Comparison of ENCODE assay signal across 13 cellular contexts in the genomic region with DNA sequence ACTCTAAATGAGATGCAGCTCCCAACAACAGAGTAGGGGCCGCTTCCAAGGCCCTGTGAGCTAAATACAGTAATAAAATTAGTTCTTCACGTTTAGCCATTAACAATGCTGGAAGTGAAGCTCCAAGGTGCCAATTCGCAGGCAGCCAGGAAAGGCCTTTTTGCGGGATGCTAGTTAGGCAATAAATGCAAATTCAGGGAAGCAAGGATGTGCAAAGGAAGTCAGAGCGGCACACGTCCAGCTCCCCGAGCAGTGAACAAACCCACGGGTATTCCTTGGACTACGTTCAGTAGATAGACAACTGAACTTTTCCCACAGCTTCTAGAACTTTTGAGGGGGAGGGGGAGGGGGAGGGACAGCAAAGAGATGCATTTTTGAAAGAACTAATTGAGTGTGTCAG. TPM values are rescaled to one million over a fixed set of nuclear protein-coding genes. Genes with fewer than 3 reads are reported as not detected.
DNase-seq lines count a peak whose midpoint lies in the region; ATAC-seq, FAIRE-seq and TF ChIP-seq lines count a peak whose summit lies in the region.
"Had no signal": no experiment of that assay in that cellular context is flagged by ENCODE, and none has a peak within 500 bp of the region (broad histone marks: within the 10 kb centered on the region; RNA-seq: fewer than 3 reads in every experiment).

No MANE protein-coding gene starts in this region.

- H3K9me3 ChIP-seq in HUES6 (ENCODE audit: control insufficient read depth, insufficient read depth, low read depth, low read length) (no peaks in the 10 kb centered on the region), GM12878 (replicated peaks; ENCODE audit: control insufficient read depth, insufficient read depth, low read length) (no peaks in the 10 kb centered on the region), kidney (ENCODE audit: control insufficient read depth in 1 of 2, low read length in 2 of 2) (no peaks in the 10 kb centered on the region), stomach smooth muscle (ENCODE audit: control insufficient read depth in 2 of 2, low read length in 2 of 2) (no peaks in the 10 kb centered on the region)

- no peak overlapping the region for H3K9ac ChIP-seq in HUES6 (ENCODE audit: low read length)
- no peak overlapping the region for H3K9ac ChIP-seq in GM12878 (ENCODE audit: control insufficient read depth, insufficient read depth, low read length)
- H3K9ac ChIP-seq in kidney (ENCODE audit: low read length in 2 of 2) = no peak overlapping the region
- H3K9ac ChIP-seq in stomach smooth muscle (ENCODE audit: low read length in 2 of 2) = no peak overlapping the region

- no peak for TF ChIP-seq POLR2A in GM12878 (IDR thresholded peaks at IDR 0.05; ENCODE audit: low read depth, low read length)

- no peak for ATAC-seq in GM12878
- ATAC-seq: stimulated activated naive B cell treated with anti-CD40 and anti-IgM and Interleukin-4, amounts not matched to agents 10 μg/mL and 1 μg/mL and 100 μg/mL, for 72 hours had no signal

- DNase-seq in GM12878 (ENCODE audit: low read depth, low spot score) = no peak
- DNase-seq in kidney = no peak
- no peak for DNase-seq in activated CD4-positive, alpha-beta T cell treated with anti-CD3 and anti-CD28 coated beads, Interleukin-2, amount 50 U/mL, for 4 hours
- DNase-seq in HK-2 (ENCODE audit: unreplicated experiment) = no peak
- DNase-seq in NCI-H2029 treated with DMSO at 0.1 percent for 48 hours (lab: John Stamatoyannopoulos, UW) = no peak
- DNase-seq: activated CD4-positive, alpha-beta memory T cell treated with anti-CD3 and anti-CD28 coated beads, Interleukin-2, amount 10 ng/mL, durations not matched to agents 7 days and 5 days; activated naive CD4-positive, alpha-beta T cell treated with anti-CD3 and anti-CD28 coated beads, Interleukin-2, amount 50 U/mL, for 16 hours; NCI-H1105; stimulated activated CD4-positive, alpha-beta T cell treated with anti-CD3 and anti-CD28 coated beads, Interleukin-15, amount 100 ng/mL, for 24 hours; stimulated activated naive B cell treated with anti-CD40 and anti-IgM and Interleukin-4, amounts not matched to agents 10 μg/mL and 1 μg/mL and 100 μg/mL, for 72 hours had no signal

- TF ChIP-seq EP300 in GM12878 (IDR thresholded peaks at IDR 0.05; ENCODE audit: borderline replicate concordance in 1 of 2, control insufficient read depth in 1 of 2, low read depth in 2 of 2, low read length in 2 of 2) = no peak

- no peaks in the 10 kb centered on the region for H4K20me1 ChIP-seq in GM12878 (ENCODE audit: control insufficient read depth, insufficient read depth)

- SMC1A ChIA-PET in GM12878 (lab: Charles Lee; ENCODE audit: uncharacterized antibody, unreplicated experiment) = interaction anchor here (0.7 to 2.2 kb wide), 7 partner anchors 9 to 90 kb away, joined by 3 to 10 read pairs (median 4); no protein-coding TSS in a partner anchor

- WGBS in GM12878 (ENCODE audit: insufficient coverage, insufficient replicate concordance, low lambda C conversion rate, missing lambda C conversion rate) = 85% methylated on average over 9 of the region's 9 CpGs

- intact Hi-C loops in GM12878 (cut with micrococcal nuclease; ENCODE audit: unreplicated experiment) = loop anchor here (10.0 kb wide), 1 partner anchor 1283 kb away; the partner anchor contains the start of gene PTGR3
- intact Hi-C loops in kidney (cut with DNase I) = no loop called here

- H2AFZ ChIP-seq in GM12878 (ENCODE audit: control insufficient read depth, low read depth, low read length) = no peak overlapping the region

- no peak overlapping the region for H3K27ac ChIP-seq in HUES6 (ENCODE audit: low read depth, low read length)
- peak overlapping the region; percentile 15; the same call in 1 of the 2 replicates for H3K27ac ChIP-seq in GM12878 (ENCODE audit: control insufficient read depth, insufficient read depth)
- peak overlapping the region in 1 of 2 donors; percentile 45 for H3K27ac ChIP-seq in kidney (ENCODE audit: low read depth in 2 of 2, low read length in 2 of 2)
- peak overlapping the region; percentile 31 for H3K27ac ChIP-seq in stomach smooth muscle (ENCODE audit: low read length)
- H3K27ac ChIP-seq: coronary artery had no signal

- H3K79me2 ChIP-seq in GM12878 (ENCODE audit: control insufficient read depth, insufficient read depth, low read length) = peaks cover 89% of the 10 kb centered on the region

- BruUV-seq in GM12878 (replicated peaks; lab: Mats Ljungman, UMichigan) = no TSS peak

- peaks cover 59% of the 10 kb centered on the region for H3K4me1 ChIP-seq in HUES6 (ENCODE audit: control insufficient read depth, insufficient read depth, low read length)
- peaks cover 30% of the 10 kb centered on the region for H3K4me1 ChIP-seq in GM12878 (ENCODE audit: control insufficient read depth, insufficient read depth, low read length)
- peaks cover 10 to 25% of the 10 kb centered on the region in 2 donors for H3K4me1 ChIP-seq in kidney (ENCODE audit: control insufficient read depth in 1 of 2, insufficient read depth in 1 of 2, low read depth in 1 of 2, low read length in 2 of 2)
- H3K4me1 ChIP-seq in stomach smooth muscle (ENCODE audit: control insufficient read depth, insufficient read depth, low read length) = peaks cover 19% of the 10 kb centered on the region

- H3K4me2 ChIP-seq in GM12878 (ENCODE audit: control insufficient read depth, insufficient read depth) = peak overlapping the region; percentile 74

- H3K27me3 ChIP-seq in HUES6 (ENCODE audit: control insufficient read depth, insufficient read depth, low read length) (peaks cover 15% of the 10 kb centered on the region; the same call in 1 of the 2 replicates), GM12878 (replicated peaks in 1 of 2; ENCODE audit: control insufficient read depth in 2 of 2, insufficient read depth in 2 of 2, low read length in 1 of 2) (no peaks in the 10 kb centered on the region), stomach smooth muscle (ENCODE audit: control insufficient read depth in 1 of 2, insufficient read depth in 2 of 2, low read length in 2 of 2) (no peaks in the 10 kb centered on the region)

- RAD21 ChIA-PET in GM12878 (lab: Charles Lee; ENCODE audit: unreplicated experiment) = interaction anchor here (0.6 to 1.4 kb wide), 5 partner anchors 9 to 37 kb away, joined by 3 to 6 read pairs (median 4); no protein-coding TSS in a partner anchor

- TF ChIP-seq CTCF in GM12878 (IDR thresholded peaks at IDR 0.05 in 2 of 3, conservative IDR thresholded peaks at IDR 0.05 in 1 of 3; ENCODE audit: control insufficient read depth in 2 of 3, extremely low read depth in 1 of 3, insufficient read depth in 1 of 3, low read depth in 3 of 3, low read length in 3 of 3) (no peak), kidney (IDR thresholded peaks at IDR 0.05; ENCODE audit: borderline replicate concordance, extremely low read depth, insufficient read depth) (no peak)

- CTCF ChIA-PET in GM12878 (lab: Yijun Ruan, JAX) = interaction anchor here (1.0 to 2.1 kb wide), 3 partner anchors 10 to 88 kb away, joined by 3 to 10 read pairs (median 3); no protein-coding TSS in a partner anchor

- H3K4me3 ChIP-seq in HUES6 (ENCODE audit: low read depth, low read length) (peak overlapping the region; percentile 41), GM12878 (no peak overlapping the region), kidney (ENCODE audit: low read length in 2 of 2) (peak overlapping the region; percentile 3 to 19), stomach smooth muscle (ENCODE audit: low read length in 2 of 2) (peak overlapping the region; percentile 9 to 52)
- H3K4me3 ChIP-seq: coronary artery had no signal

- POLR2A ChIA-PET in GM12878 (lab: Charles Lee) = interaction anchor here (0.8 to 2.1 kb wide), 4 partner anchors 9 to 477 kb away, joined by 3 to 7 read pairs (median 3); no protein-coding TSS in a partner anchor

- H3K36me3 ChIP-seq in HUES6 (ENCODE audit: control insufficient read depth, insufficient read depth, low read length) (no peaks in the 10 kb centered on the region), GM12878 (ENCODE audit: control insufficient read depth in 2 of 2, insufficient read depth in 2 of 2, low read length in 1 of 2) (peaks cover 0 to 4% of the 10 kb centered on the region in 2 experiments; a peak in 2 of 4 replicates), kidney (ENCODE audit: control insufficient read depth in 1 of 2, insufficient read depth in 2 of 2, low read length in 2 of 2) (no peaks in the 10 kb centered on the region), stomach smooth muscle (ENCODE audit: control insufficient read depth in 2 of 2, insufficient read depth in 2 of 2, low read length in 2 of 2) (no peaks in the 10 kb centered on the region)

- in situ Hi-C loops in GM12878 (cut with MboI) = no loop called here

- TF ChIP-seq RAD21 in GM12878 (IDR thresholded peaks at IDR 0.05; ENCODE audit: insufficient read depth, low read depth, low read length) = no peak

- no peak for FAIRE-seq in GM12878 (lab: Jason Lieb, UNC)
- FAIRE-seq in kidney (lab: Jason Lieb, UNC) = no peak

TF ChIP-seq in GM12878, 131 proteins besides CTCF, POLR2A, EP300 and RAD21 (continues in another document):
- TF ChIP-seq STAT1 (conservative IDR thresholded peaks at IDR 0.05) (no peak), ZZZ3 (IDR thresholded peaks at IDR 0.05; ENCODE audit: control insufficient read depth, insufficient read length, low read depth) (no peak), MTA2 (IDR thresholded peaks at IDR 0.05; ENCODE audit: low read depth) (no peak), SMC3 (IDR thresholded peaks at IDR 0.05; ENCODE audit: borderline replicate concordance, low read length) (no peak), ZNF622 (IDR thresholded peaks at IDR 0.05) (no peak)

RNA-seq across cellular contexts. Expression of gene ZNF516, which starts 6.9 kb away (rescaled TPM):
- total RNA-seq in GM12878 (2013; cell fraction: nucleolus; rRNA removed) = 64.3 and 64.4 TPM in 2 replicates
- total RNA-seq in GM12878 (2014; rRNA removed) = 9.5 and 12.1 TPM in 2 replicates
- 6.8 and 6.9 TPM in 2 replicates for total RNA-seq in GM12878 (2014; rRNA removed; fragmentation: Illumina TruSeq; extraction: Trizol)
- total RNA-seq in GM12878 (2021) = 23.8 and 32.0 TPM in 2 replicates
- 7.3 TPM for polyA plus RNA-seq in GM12878 (2011; ENCODE audit: low read depth)
- polyA plus RNA-seq in GM12878 (2011; rRNA removed) = 8.7 and 9.0 TPM in 2 replicates
- 5.5 and 6.0 TPM in 2 replicates for polyA plus RNA-seq in GM12878 (2011; cell fraction: cytosol; rRNA removed)
- 21.3 and 23.9 TPM in 2 replicates for polyA plus RNA-seq in GM12878 (2011; cell fraction: nucleus; rRNA removed)
- polyA plus RNA-seq in GM12878 (2012) = 11.5 and 14.1 TPM in 2 replicates
- 3.9 and 4.7 TPM in 2 replicates for polyA plus RNA-seq in GM12878 (2014; fragmentation: Illumina TruSeq; extraction: Trizol)
- polyA plus RNA-seq in GM12878 (2014; fragmentation: Nextera tagmentation; extraction: Ambion mirVana) = 1 to 10 TPM; 2.0 to 4.2 TPM
- 9.8 and 10.4 TPM in 2 replicates for polyA plus RNA-seq in GM12878 (2014; rRNA removed)
- 1 to 10 TPM; 8.2 to 8.3 TPM for polyA plus RNA-seq in GM12878 (2016; fragmentation: Nextera tagmentation; extraction: Ambion mirVana)
- 6.5 and 11.3 TPM in 2 replicates for polyA minus RNA-seq in GM12878 (2011; rRNA and poly(A)+ RNA removed)
- polyA minus RNA-seq in GM12878 (2011; cell fraction: cytosol; rRNA and poly(A)+ RNA removed) = 6.0 and 11.0 TPM in 2 replicates
- polyA minus RNA-seq in GM12878 (2011; cell fraction: nucleus; rRNA and poly(A)+ RNA removed) = 22.1 and 30.9 TPM in 2 replicates
- 28.7 TPM for total RNA-seq in kidney
- polyA plus RNA-seq in kidney (ENCODE audit: insufficient read depth, low read depth, low replicate concordance) = 6.7 TPM
